In genomic region chr14:53793790-53794560, GRCh38 we compare ENCODE assay signal across 14 cellular contexts.
DNase-seq lines count a peak whose midpoint lies in the region; ATAC-seq and TF ChIP-seq lines count a peak whose summit lies in the region.
"Had no signal": no experiment of that assay in that cellular context is flagged by ENCODE, and none has a peak within 500 bp of the region (broad histone marks: within the 10 kb centered on the region; RNA-seq: fewer than 3 reads in every experiment).

No MANE protein-coding gene starts in this region.

- DNase-seq in DMS79 (lab: John Stamatoyannopoulos, UW) (peak; percentile 98), NCI-H2029 treated with DMSO at 0.1 percent for 48 hours (lab: John Stamatoyannopoulos, UW) (peak; percentile 99), astrocyte of the spinal cord (ENCODE audit: low read depth, low spot score) (peak; percentile 30), myocyte (ENCODE audit: low read depth) (peak; percentile 24), smooth muscle cell (lab: John Stamatoyannopoulos, UW; ENCODE audit: unreplicated experiment) (no peak), trophoblast cell (no peak)
- DNase-seq: activated CD8-positive, alpha-beta memory T cell treated with anti-CD3 and anti-CD28 coated beads for 24 hours; activated naive CD8-positive, alpha-beta T cell treated with anti-CD3 and anti-CD28 coated beads, Interleukin-2, amount 10 ng/mL, durations not matched to agents 7 days and 5 days; effector memory CD4-positive, alpha-beta T cell; NK-92 treated with Interleukin-12 subunit alpha and Interleukin-12 subunit beta, amount 100 ng/mL, for 24 hours; T-cell had no signal

- H3K36me3 ChIP-seq in smooth muscle cell (ENCODE audit: low read depth) (no peaks in the 10 kb centered on the region), trophoblast cell (ENCODE audit: control insufficient read depth in 1 of 2, insufficient read depth in 2 of 2, low read length in 2 of 2) (no peaks in the 10 kb centered on the region)
- H3K36me3 ChIP-seq: BLaER1 had no signal

- no peaks in the 10 kb centered on the region for H3K79me1 ChIP-seq in trophoblast cell (ENCODE audit: low read length)

- H3K4me1 ChIP-seq in smooth muscle cell (ENCODE audit: low read depth): no peaks in the 10 kb centered on the region
- H3K4me1 ChIP-seq in trophoblast cell (ENCODE audit: control insufficient read depth in 1 of 2, insufficient read depth in 2 of 2, low read length in 2 of 2): peaks cover 0 to 1% of the 10 kb centered on the region in 2 experiments
- H3K4me1 ChIP-seq: BLaER1 had no signal

- H3K4me3 ChIP-seq in astrocyte of the spinal cord (ENCODE audit: low read depth, low read length) (no peak overlapping the region), smooth muscle cell (no peak overlapping the region), trophoblast cell (ENCODE audit: low read depth, low read length) (no peak overlapping the region)
- H3K4me3 ChIP-seq: BLaER1 had no signal

- H4K20me1 ChIP-seq in smooth muscle cell (ENCODE audit: low read depth): no peaks in the 10 kb centered on the region
- H4K20me1 ChIP-seq: BLaER1 had no signal

- no peaks in the 10 kb centered on the region for H3K9me3 ChIP-seq in smooth muscle cell (replicated peaks; ENCODE audit: low read depth)
- no peaks in the 10 kb centered on the region for H3K9me3 ChIP-seq in trophoblast cell (ENCODE audit: insufficient read depth, low read depth, low read length)
- H3K9me3 ChIP-seq: BLaER1 had no signal

- no peak overlapping the region for H2AK5ac ChIP-seq in trophoblast cell (ENCODE audit: low read length)

- H3K4me2 ChIP-seq in smooth muscle cell: no peak overlapping the region
- H3K4me2 ChIP-seq in trophoblast cell (ENCODE audit: low read length): no peak overlapping the region
- H3K4me2 ChIP-seq: BLaER1 had no signal

- WGBS in smooth muscle cell (ENCODE audit: low lambda C conversion rate): 93% methylated on average over 2 of the region's 2 CpGs
- WGBS in trophoblast cell (ENCODE audit: extremely low coverage, insufficient coverage, insufficient read length): no CpG with 5 or more reads among the region's 2 CpGs

- H4K91ac ChIP-seq in trophoblast cell (ENCODE audit: low read depth, low read length): no peak overlapping the region

- in situ Hi-C loops in astrocyte of the spinal cord (cut with HindIII; ENCODE audit: low sequenced_read_pairs): no loop called here

- H3K79me2 ChIP-seq in smooth muscle cell (ENCODE audit: low read depth) (no peaks in the 10 kb centered on the region), trophoblast cell (ENCODE audit: control insufficient read depth, insufficient read depth, low read length, poor library complexity) (no peaks in the 10 kb centered on the region)

- no peak overlapping the region for H3K14ac ChIP-seq in trophoblast cell (ENCODE audit: low read length)

- no peaks in the 10 kb centered on the region for H3K27me3 ChIP-seq in smooth muscle cell (ENCODE audit: low read depth)
- no peaks in the 10 kb centered on the region for H3K27me3 ChIP-seq in trophoblast cell (ENCODE audit: insufficient read depth, low read length)
- H3K27me3 ChIP-seq: BLaER1 had no signal

- no peak overlapping the region for H2BK120ac ChIP-seq in trophoblast cell (ENCODE audit: insufficient read depth, low read length, poor library complexity)

- TF ChIP-seq CTCF in astrocyte of the spinal cord (IDR thresholded peaks at IDR 0.05; ENCODE audit: low read depth, low read length) (no peak), smooth muscle cell (IDR thresholded peaks at IDR 0.05; ENCODE audit: borderline replicate concordance, insufficient read depth, poor library complexity, severe bottlenecking) (no peak)

- no peak overlapping the region for H2BK5ac ChIP-seq in trophoblast cell (ENCODE audit: low read depth, low read length, poor library complexity)

- H3K4ac ChIP-seq in trophoblast cell (ENCODE audit: low read depth, low read length): no peak overlapping the region

- ATAC-seq in GM19035 (IDR thresholded peaks at IDR 0.05; ENCODE audit: unreplicated experiment) (no peak), GM18520 (IDR thresholded peaks at IDR 0.05; ENCODE audit: unreplicated experiment) (no peak)
- ATAC-seq: T-cell had no signal

- H3K27ac ChIP-seq in smooth muscle cell (ENCODE audit: low read depth) (no peak overlapping the region), trophoblast cell (ENCODE audit: low read depth, low read length) (no peak overlapping the region)
- H3K27ac ChIP-seq: BLaER1 had no signal

- H2AFZ ChIP-seq in smooth muscle cell (ENCODE audit: low read depth) (no peak overlapping the region), trophoblast cell (ENCODE audit: insufficient read depth, low read length, poor library complexity) (no peak overlapping the region)

- H4K8ac ChIP-seq in trophoblast cell (ENCODE audit: low read depth, low read length): no peak overlapping the region

- H3K9ac ChIP-seq in smooth muscle cell (ENCODE audit: low read depth) (no peak overlapping the region), trophoblast cell (ENCODE audit: low read length) (no peak overlapping the region)
- H3K9ac ChIP-seq: BLaER1 had no signal

- H3K23ac ChIP-seq in trophoblast cell (ENCODE audit: low read length): no peak overlapping the region

- H2BK12ac ChIP-seq in trophoblast cell (ENCODE audit: low read length): no peak overlapping the region

- H4K12ac ChIP-seq in trophoblast cell (ENCODE audit: low read depth, low read length): no peak overlapping the region

- no peaks in the 10 kb centered on the region for H3F3A ChIP-seq in smooth muscle cell (ENCODE audit: low read depth)

- H3K18ac ChIP-seq in trophoblast cell (ENCODE audit: low read length): no peak overlapping the region

Comparison
In these comparisons a context has a peak if more than half of its experiments do, and no peak if none do; other contexts are left out.
1. DNase-seq: peak in DMS79 (single experiment), NCI-H2029 treated with DMSO at 0.1 percent for 48 hours (single experiment), astrocyte of the spinal cord (single experiment) and myocyte (single experiment); none in smooth muscle cell (single experiment) and trophoblast cell (0 of 2).